ENCODE assay signal across 15 cellular contexts in genomic region chr19:39420769-39421168, GRCh38. TPM values are rescaled to one million over a fixed set of nuclear protein-coding genes. Genes with fewer than 3 reads are reported as not detected.
DNase-seq lines count a peak whose midpoint lies in the region; ATAC-seq and TF ChIP-seq lines count a peak whose summit lies in the region.
"Had no signal": no experiment of that assay in that cellular context is flagged by ENCODE, and none has a peak within 500 bp of the region (broad histone marks: within the 10 kb centered on the region; RNA-seq: fewer than 3 reads in every experiment).

No MANE protein-coding gene starts in this region.

- CTCF ChIA-PET in Panc1 (lab: Charles Lee), result interaction anchor here (1.0 to 3.1 kb wide), 8 partner anchors 9 to 78 kb away, joined by 5 to 19 read pairs (median 6); partner anchors contain the start of genes DLL3 and RPS16
- CTCF ChIA-PET in Caco-2 (lab: Charles Lee), result no interaction called here

- H3K18ac ChIP-seq in mesenchymal stem cell (ENCODE audit: low read depth in 1 of 2, low read length in 2 of 2), result no peak overlapping the region

- no peak overlapping the region for H3K14ac ChIP-seq in mesenchymal stem cell (ENCODE audit: low read length in 2 of 2)

- peaks cover 40% of the 10 kb centered on the region for H3K36me3 ChIP-seq in H7 (replicated peaks; ENCODE audit: control insufficient read depth, insufficient read depth, low read length)
- peaks cover 66% of the 10 kb centered on the region for H3K36me3 ChIP-seq in Panc1 (ENCODE audit: control insufficient read depth, insufficient read depth, low read length)
- H3K36me3 ChIP-seq in mesenchymal stem cell (ENCODE audit: control insufficient read depth in 1 of 2, insufficient read depth in 2 of 2, low read depth in 1 of 2, low read length in 2 of 2), result peaks cover 38 to 96% of the 10 kb centered on the region in 2 experiments
- peaks cover 0 to 100% (median 63%) of the 10 kb centered on the region in 6 donors for H3K36me3 ChIP-seq in spleen
- peaks cover 8% of the 10 kb centered on the region for H3K36me3 ChIP-seq in Caco-2 (ENCODE audit: control insufficient read depth, insufficient read depth, low read length)

- peak overlapping the region; percentile 0; the same call in 1 of the 2 replicates for H3K27ac ChIP-seq in Panc1 (ENCODE audit: low read length)
- H3K27ac ChIP-seq in mesenchymal stem cell (ENCODE audit: low read length, poor library complexity, severe bottlenecking), result no peak overlapping the region
- H3K27ac ChIP-seq in spleen, result no peak overlapping the region
- H3K27ac ChIP-seq: C4-2B, HL-60 had no signal

- no peak overlapping the region for H4K8ac ChIP-seq in mesenchymal stem cell (ENCODE audit: low read length)

- no peak overlapping the region for H2BK15ac ChIP-seq in mesenchymal stem cell (ENCODE audit: low read depth, poor library complexity, severe bottlenecking)

- no peak overlapping the region for H3K4me2 ChIP-seq in mesenchymal stem cell (ENCODE audit: low read length, poor library complexity, severe bottlenecking)

- POLR2A ChIA-PET in Panc1 (lab: Charles Lee) (interaction anchor here (0.6 to 8.9 kb wide), 15 partner anchors 7 to 459 kb away, joined by 3 to 230 read pairs (median 6); partner anchors contain the start of genes FBL, MED29, PAF1 and RPS16), Caco-2 (lab: Charles Lee) (interaction anchor here (3.0 kb wide), 1 partner anchor 15 kb away, joined by 9 read pairs; the partner anchor contains the start of gene RPS16)

- 96% methylated on average over 9 of the region's 15 CpGs for WGBS in mesenchymal stem cell
- WGBS in spleen, 5 donors, result 90 to 97% (median 94%) methylated on average over 14 to 15 of the region's 15 CpGs

- H3K4me1 ChIP-seq in Panc1 (ENCODE audit: control insufficient read depth, insufficient read depth, low read length), result peaks cover 7% of the 10 kb centered on the region
- H3K4me1 ChIP-seq in mesenchymal stem cell (ENCODE audit: control insufficient read depth, insufficient read depth, low read depth, low read length), result peaks cover 16% of the 10 kb centered on the region
- H3K4me1 ChIP-seq in spleen, result peaks cover 0 to 23% (median 8%) of the 10 kb centered on the region in 6 donors
- no peaks in the 10 kb centered on the region for H3K4me1 ChIP-seq in Caco-2
- H3K4me1 ChIP-seq: HAP-1 had no signal

- H3K9ac ChIP-seq in mesenchymal stem cell (ENCODE audit: low read length), result no peak overlapping the region

- H2AK5ac ChIP-seq in mesenchymal stem cell (ENCODE audit: low read length, severe bottlenecking), result no peak overlapping the region

- no peak overlapping the region for H3K27ac Mint-ChIP-seq in Caco-2 (ENCODE audit: unreplicated experiment)
- no peak overlapping the region for H3K27ac Mint-ChIP-seq in T-helper 2 cell treated with Interferon-gamma antibody and Interleukin-4, amounts not matched to agents 5 μg/mL and 100 μg/mL, for 36 hours
- H3K27ac Mint-ChIP-seq: CD4-positive, alpha-beta T cell; HFFc6 had no signal

- peak; percentile 33 for DNase-seq in H7
- no peak for DNase-seq in Panc1 (ENCODE audit: low read depth, low spot score)
- DNase-seq in mesenchymal stem cell, result peak; percentile 18
- peak; percentile 70 for DNase-seq in spleen
- no peak for DNase-seq in Caco-2
- no peak for DNase-seq in DMS153 (lab: John Stamatoyannopoulos, UW)
- DNase-seq in T-helper 2 cell treated with Interferon-gamma antibody and Interleukin-4, amounts not matched to agents 5 μg/mL and 100 μg/mL, for 36 hours (ENCODE audit: low spot score), result no peak
- DNase-seq: AML-193; CD4-positive, alpha-beta T cell; DMS79 treated with DMSO at 0.1 percent for 48 hours; GF-D8; HFFc6 had no signal

- in situ Hi-C loops in Panc1 (cut with HindIII; ENCODE audit: low pct_unique_long_range_greater_than_20kb, low sequenced_read_pairs), result no loop called here

- H4K91ac ChIP-seq in mesenchymal stem cell (ENCODE audit: low read length), result no peak overlapping the region

- H3K9me3 Mint-ChIP-seq in Caco-2 (ENCODE audit: unreplicated experiment), result no peaks in the 10 kb centered on the region
- no peaks in the 10 kb centered on the region for H3K9me3 Mint-ChIP-seq in T-helper 2 cell treated with Interferon-gamma antibody and Interleukin-4, amounts not matched to agents 5 μg/mL and 100 μg/mL, for 36 hours
- H3K9me3 Mint-ChIP-seq: CD4-positive, alpha-beta T cell; HFFc6 had no signal

- BruUV-seq in Panc1 (replicated peaks; lab: Mats Ljungman, UMichigan) (no TSS peak), Caco-2 (replicated peaks; lab: Mats Ljungman, UMichigan) (no TSS peak)

- peak; percentile 9 for ATAC-seq in Panc1

- no peaks in the 10 kb centered on the region for H3K4me1 Mint-ChIP-seq in Caco-2 (ENCODE audit: low read depth, unreplicated experiment)
- no peaks in the 10 kb centered on the region for H3K4me1 Mint-ChIP-seq in T-helper 2 cell treated with Interferon-gamma antibody and Interleukin-4, amounts not matched to agents 5 μg/mL and 100 μg/mL, for 36 hours (ENCODE audit: low read depth)

- H3K36me3 Mint-ChIP-seq in Caco-2 (ENCODE audit: insufficient read depth, unreplicated experiment), result peaks cover 53% of the 10 kb centered on the region
- peaks cover 26% of the 10 kb centered on the region for H3K36me3 Mint-ChIP-seq in T-helper 2 cell treated with Interferon-gamma antibody and Interleukin-4, amounts not matched to agents 5 μg/mL and 100 μg/mL, for 36 hours (ENCODE audit: low read depth)

- H3K79me1 ChIP-seq in mesenchymal stem cell (replicated peaks; ENCODE audit: low read length, poor library complexity, severe bottlenecking), result peaks cover 43% of the 10 kb centered on the region

- H3K27me3 Mint-ChIP-seq in Caco-2 (ENCODE audit: insufficient read depth, unreplicated experiment), result no peaks in the 10 kb centered on the region
- H3K27me3 Mint-ChIP-seq in T-helper 2 cell treated with Interferon-gamma antibody and Interleukin-4, amounts not matched to agents 5 μg/mL and 100 μg/mL, for 36 hours (ENCODE audit: low read depth), result no peaks in the 10 kb centered on the region
- H3K27me3 Mint-ChIP-seq: CD4-positive, alpha-beta T cell had no signal

- no peak overlapping the region for H2BK12ac ChIP-seq in mesenchymal stem cell (ENCODE audit: low read length in 2 of 2)

- no peak overlapping the region for H3K4ac ChIP-seq in mesenchymal stem cell (ENCODE audit: low read depth in 1 of 2, low read length in 2 of 2)

- H3K9me3 ChIP-seq in Panc1 (ENCODE audit: control insufficient read depth, insufficient read depth, low read depth, low read length), result no peaks in the 10 kb centered on the region
- H3K9me3 ChIP-seq in mesenchymal stem cell (ENCODE audit: control insufficient read depth, low read length), result no peaks in the 10 kb centered on the region
- H3K9me3 ChIP-seq in spleen, result no peaks in the 10 kb centered on the region
- no peaks in the 10 kb centered on the region for H3K9me3 ChIP-seq in Caco-2
- H3K9me3 ChIP-seq: HAP-1 had no signal

- H3K27me3 ChIP-seq in H7 (ENCODE audit: control insufficient read depth, insufficient read depth, low read length), result no peaks in the 10 kb centered on the region
- no peaks in the 10 kb centered on the region for H3K27me3 ChIP-seq in Panc1 (ENCODE audit: control insufficient read depth, insufficient read depth, low read length)
- H3K27me3 ChIP-seq in mesenchymal stem cell (ENCODE audit: control insufficient read depth in 1 of 2, insufficient read depth in 1 of 2, low read length in 2 of 2), result no peaks in the 10 kb centered on the region
- H3K27me3 ChIP-seq in spleen (replicated peaks in 1 of 7), result no peaks in the 10 kb centered on the region
- no peaks in the 10 kb centered on the region for H3K27me3 ChIP-seq in Caco-2 (replicated peaks; ENCODE audit: control insufficient read depth, insufficient read depth, low read length)

- H3K4me3 ChIP-seq in H7 (ENCODE audit: insufficient read depth, low read depth, low read length) (no peak overlapping the region), Panc1 (ENCODE audit: low read depth in 2 of 2, low read length in 2 of 2) (no peak overlapping the region), mesenchymal stem cell (ENCODE audit: insufficient read depth in 1 of 2, low read depth in 1 of 2, low read length in 2 of 2) (no peak overlapping the region), spleen (no peak overlapping the region), Caco-2 (ENCODE audit: low read depth, low read length) (no peak overlapping the region)
- H3K4me3 ChIP-seq: HAP-1 had no signal

- H3K4me3 Mint-ChIP-seq in Caco-2 (ENCODE audit: unreplicated experiment), result no peak overlapping the region
- H3K4me3 Mint-ChIP-seq in T-helper 2 cell treated with Interferon-gamma antibody and Interleukin-4, amounts not matched to agents 5 μg/mL and 100 μg/mL, for 36 hours, result no peak overlapping the region
- H3K4me3 Mint-ChIP-seq: CD4-positive, alpha-beta T cell; HFFc6 had no signal

- no peak for TF ChIP-seq CTCF in Panc1 (IDR thresholded peaks at IDR 0.05)
- no peak for TF ChIP-seq CTCF in spleen (IDR thresholded peaks at IDR 0.05 in 8 of 11, conservative IDR thresholded peaks at IDR 0.05 in 3 of 11)
- TF ChIP-seq CTCF in Caco-2 (IDR thresholded peaks at IDR 0.05; ENCODE audit: insufficient read depth in 1 of 2, low read depth in 1 of 2, low read length in 1 of 2, severe bottlenecking in 1 of 2, unreplicated experiment in 1 of 2), result no peak

- no peak overlapping the region for H2BK5ac ChIP-seq in mesenchymal stem cell (ENCODE audit: low read depth, low read length, poor library complexity, severe bottlenecking)

- intact Hi-C loops in Panc1 (cut with micrococcal nuclease; ENCODE audit: unreplicated experiment) (no loop called here), spleen (cut with DNase I; ENCODE audit: low total_unique reads) (no loop called here), Caco-2 (cut with micrococcal nuclease; ENCODE audit: unreplicated experiment) (no loop called here)

- no peak overlapping the region for H3K23ac ChIP-seq in mesenchymal stem cell (ENCODE audit: low read length in 2 of 2)

- TF ChIP-seq POLR2A in spleen (IDR thresholded peaks at IDR 0.05), result no peak

- no peak overlapping the region for H2BK120ac ChIP-seq in mesenchymal stem cell (ENCODE audit: low read depth, low read length)

- H2AFZ ChIP-seq in mesenchymal stem cell (ENCODE audit: low read depth, low read length), result no peak overlapping the region

RNA-seq across cellular contexts. Expression of gene PLEKHG2, which starts 8.3 kb away (rescaled TPM):
- total RNA-seq in H7 (2014; rRNA removed; shearing (Covaris generic)), result 34.2 and 90.9 TPM in 2 replicates
- total RNA-seq in Panc1 (2021; ENCODE audit: unreplicated experiment), result 1,988 TPM
- 2,032 TPM for polyA plus RNA-seq in Panc1 (2012; ENCODE audit: insufficient read length)
- polyA plus RNA-seq in mesenchymal stem cell (2013, experiment 1 of 2), result 61.4 TPM
- 51.6 TPM for polyA plus RNA-seq in mesenchymal stem cell (2013, experiment 2 of 2)
- 100 to 1,000 TPM in 1 of 7 donors, 10 to 100 TPM in 6; 18.6 to 107 (median 48.4) TPM for total RNA-seq in spleen
- 10 to 100 TPM in 1 of 3 donors, 1 to 10 TPM in 2; 8.9 to 25.8 (median 9.5) TPM for polyA plus RNA-seq in spleen
- total RNA-seq in Caco-2 (2022), result 49.8 and 64.1 TPM in 2 replicates

RNA-seq across cellular contexts. Expression of gene ZFP36, which starts 14.1 kb away (rescaled TPM):
- total RNA-seq in H7 (2014; rRNA removed; shearing (Covaris generic)), result 2.2 and 6.4 TPM in 2 replicates
- total RNA-seq in Panc1 (2021; ENCODE audit: unreplicated experiment), result 414 TPM
- 369 TPM for polyA plus RNA-seq in Panc1 (2012; ENCODE audit: insufficient read length)
- polyA plus RNA-seq in mesenchymal stem cell (2013, experiment 1 of 2), result 316 TPM
- polyA plus RNA-seq in mesenchymal stem cell (2013, experiment 2 of 2), result 290 TPM
- total RNA-seq in spleen, result 100 to 1,000 TPM in 6 of 7 donors, 10 to 100 TPM in 1; 91.5 to 396 (median 191) TPM
- polyA plus RNA-seq in spleen, result 100 to 1,000 TPM in 1 of 3 donors, 10 to 100 TPM in 2; 63.2 to 117 (median 72.6) TPM
- 25.8 and 29.7 TPM in 2 replicates for total RNA-seq in Caco-2 (2022)

RNA-seq across cellular contexts. Expression of gene RPS16, which starts 15.0 kb away (rescaled TPM):
- total RNA-seq in H7 (2014; rRNA removed; shearing (Covaris generic)), result 42.4 and 55.8 TPM in 2 replicates
- total RNA-seq in Panc1 (2021; ENCODE audit: unreplicated experiment) (27,832 TPM), spleen (1,000 to 10,000 TPM; 1,378 to 2,109 (median 1,598) TPM), Caco-2 (2022) (2,801 and 3,019 TPM in 2 replicates)
- polyA plus RNA-seq in Panc1 (2012; ENCODE audit: insufficient read length), result 38,578 TPM
- polyA plus RNA-seq in mesenchymal stem cell (2013, experiment 1 of 2), result 3,108 TPM
- 3,178 TPM for polyA plus RNA-seq in mesenchymal stem cell (2013, experiment 2 of 2)
- 1,000 to 10,000 TPM; 5,364 to 5,747 (median 5,635) TPM for polyA plus RNA-seq in spleen

RNA-seq across cellular contexts. Expression of gene SUPT5H, which starts 24.6 kb away (rescaled TPM):
- 82.1 and 86.8 TPM in 2 replicates for total RNA-seq in H7 (2014; rRNA removed; shearing (Covaris generic))
- 1,614 TPM for total RNA-seq in Panc1 (2021; ENCODE audit: unreplicated experiment)
- 1,718 TPM for polyA plus RNA-seq in Panc1 (2012; ENCODE audit: insufficient read length)
- 87.1 TPM for polyA plus RNA-seq in mesenchymal stem cell (2013, experiment 1 of 2)
- 84.1 TPM for polyA plus RNA-seq in mesenchymal stem cell (2013, experiment 2 of 2)
- 100 to 1,000 TPM; 103 to 125 (median 108) TPM for total RNA-seq in spleen
- polyA plus RNA-seq in spleen, result 100 to 1,000 TPM in 2 of 3 donors, 10 to 100 TPM in 1; 95.8 to 225 (median 198) TPM
- total RNA-seq in Caco-2 (2022), result 171 and 188 TPM in 2 replicates

RNA-seq across cellular contexts. Expression of gene MED29, which starts 29.6 kb away (rescaled TPM):
- total RNA-seq in H7 (2014; rRNA removed; shearing (Covaris generic)), result 38.2 and 41.6 TPM in 2 replicates
- total RNA-seq in Panc1 (2021; ENCODE audit: unreplicated experiment) (739 TPM), spleen (10 to 100 TPM; 25.7 to 45.7 (median 34.6) TPM), Caco-2 (2022) (50.3 and 50.8 TPM in 2 replicates)
- 764 TPM for polyA plus RNA-seq in Panc1 (2012; ENCODE audit: insufficient read length)
- 31.3 TPM for polyA plus RNA-seq in mesenchymal stem cell (2013, experiment 1 of 2)
- polyA plus RNA-seq in mesenchymal stem cell (2013, experiment 2 of 2), result 31.7 TPM
- polyA plus RNA-seq in spleen, result 10 to 100 TPM; 15.5 to 28.2 (median 20.5) TPM

Comparison
In these comparisons a context has a peak if more than half of its experiments do, and no peak if none do; other contexts are left out.
1. DNase-seq: peak in H7 (single experiment), mesenchymal stem cell (single experiment) and spleen (single experiment); none in Panc1 (single experiment), Caco-2 (0 of 2), DMS153 (single experiment) and T-helper 2 cell treated with Interferon-gamma antibody and Interleukin-4, amounts not matched to agents 5 μg/mL and 100 μg/mL, for 36 hours (single experiment).
2. RNA of gene PLEKHG2, which starts 8.3 kb away (total RNA-seq): 1,988 TPM in Panc1 (single experiment); 34.2 to 90.9 TPM in H7, 49.8 to 64.1 TPM in Caco-2 and 18.6 to 107 TPM in spleen; every median in the first group is over 10 times any median in the second.
3. RNA of gene RPS16, which starts 15.0 kb away (total RNA-seq): 27,832 TPM in Panc1 (single experiment), 2,801 to 3,019 TPM in Caco-2 and 1,378 to 2,109 TPM in spleen; 42.4 to 55.8 TPM in H7; every median in the first group is over 10 times any median in the second.